8 cellular contexts compared by ENCODE assay signal in genomic region chr1:150268706-150269403, GRCh38. TPM values are rescaled to one million over a fixed set of nuclear protein-coding genes. Genes with fewer than 3 reads are reported as not detected.
DNase-seq lines count a peak whose midpoint lies in the region; ATAC-seq and TF ChIP-seq lines count a peak whose summit lies in the region.

Gene APH1A, minus strand, starts transcription at chr1:150269016. Its CDS starts 206 bp downstream, at chr1:150268810.

- ATAC-seq in HG02763 (IDR thresholded peaks at IDR 0.05; ENCODE audit: unreplicated experiment) = peak; percentile 88
- peak; percentile 97 for ATAC-seq in activated naive CD8-positive, alpha-beta T cell treated with anti-CD3 and anti-CD28 coated beads, Interleukin-2, amount 10 ng/mL, durations not matched to agents 7 days and 5 days (ENCODE audit: low read depth)

- H3K4me3 ChIP-seq in GM12875 (ENCODE audit: low read depth, low read length) (peak within 1 kb of the TSS; percentile 96), ovary (peak within 1 kb of the TSS; percentile 91), thymus (ENCODE audit: low read length) (peak within 1 kb of the TSS; percentile 94)

- TF ChIP-seq CTCF in GM12875 (IDR thresholded peaks at IDR 0.05; ENCODE audit: borderline replicate concordance, insufficient read depth, low read depth, low read length) = no peak
- TF ChIP-seq CTCF in ovary (IDR thresholded peaks at IDR 0.05) = no peak

- peaks cover 25% of the 10 kb centered on the region for H3K36me3 Mint-ChIP-seq in activated naive CD8-positive, alpha-beta T cell treated with anti-CD3 and anti-CD28 coated beads, Interleukin-2, amount 10 ng/mL, durations not matched to agents 7 days and 5 days

- POLR2A ChIA-PET in activated naive CD8-positive, alpha-beta T cell treated with anti-CD3 and anti-CD28 coated beads, Interleukin-2, amount 10 ng/mL, durations not matched to agents 7 days and 5 days (lab: Charles Lee) = interaction anchor here (0.6 to 1.8 kb wide), 14 partner anchors 8 to 607 kb away, joined by 3 to 12 read pairs (median 4); partner anchors contain the start of genes ARNT, CA14, MCL1 and RPRD2

- intact Hi-C loops in head of caudate nucleus (cut with DNase I) = no loop called here
- intact Hi-C loops in ovary (cut with DNase I) = loop anchor here in 1 of 4 donors (2.0 kb wide), 1 partner anchor 14 kb away; the partner anchor contains the start of gene CIART

- TF ChIP-seq POLR2A in ovary (IDR thresholded peaks at IDR 0.05) = no peak

- peaks cover 8% of the 10 kb centered on the region for H3K4me1 ChIP-seq in ovary (ENCODE audit: insufficient read depth)
- peaks cover 8% of the 10 kb centered on the region for H3K4me1 ChIP-seq in thymus (ENCODE audit: control insufficient read depth, insufficient read depth, low read length)

- peak within 1 kb of the TSS; percentile 99 for H3K27ac Mint-ChIP-seq in activated naive CD8-positive, alpha-beta T cell treated with anti-CD3 and anti-CD28 coated beads, Interleukin-2, amount 10 ng/mL, durations not matched to agents 7 days and 5 days

- H3K36me3 ChIP-seq in ovary (no peaks in the 10 kb centered on the region), thymus (ENCODE audit: control insufficient read depth, insufficient read depth) (peaks cover 30% of the 10 kb centered on the region)

- H3K27me3 ChIP-seq in ovary = no peaks in the 10 kb centered on the region
- H3K27me3 ChIP-seq in thymus (ENCODE audit: control insufficient read depth, insufficient read depth) = no peaks in the 10 kb centered on the region

- 0 to 1% (median 0%) methylated on average over 49 of the region's 49 CpGs for WGBS in ovary, 3 donors
- WGBS in thymus = under 1% methylated on average over 49 of the region's 49 CpGs

- no peaks in the 10 kb centered on the region for H3K9me3 Mint-ChIP-seq in activated naive CD8-positive, alpha-beta T cell treated with anti-CD3 and anti-CD28 coated beads, Interleukin-2, amount 10 ng/mL, durations not matched to agents 7 days and 5 days

- peaks cover 2% of the 10 kb centered on the region for H3K27me3 Mint-ChIP-seq in activated naive CD8-positive, alpha-beta T cell treated with anti-CD3 and anti-CD28 coated beads, Interleukin-2, amount 10 ng/mL, durations not matched to agents 7 days and 5 days

- H3K27ac ChIP-seq in ovary = peak within 1 kb of the TSS; percentile 58 to 74
- peak within 1 kb of the TSS; percentile 86 for H3K27ac ChIP-seq in thymus (ENCODE audit: low read depth)

- peaks cover 26% of the 10 kb centered on the region for H3K4me1 Mint-ChIP-seq in activated naive CD8-positive, alpha-beta T cell treated with anti-CD3 and anti-CD28 coated beads, Interleukin-2, amount 10 ng/mL, durations not matched to agents 7 days and 5 days

- TF ChIP-seq EP300 in ovary (IDR thresholded peaks at IDR 0.05) = no peak

- H3K4me3 Mint-ChIP-seq in activated naive CD8-positive, alpha-beta T cell treated with anti-CD3 and anti-CD28 coated beads, Interleukin-2, amount 10 ng/mL, durations not matched to agents 7 days and 5 days = peak within 1 kb of the TSS; percentile 95

- DNase-seq in NCI-H1417 treated with DMSO at 0.1 percent for 48 hours (lab: John Stamatoyannopoulos, UW) (peak; percentile 56), SW 1271 (lab: John Stamatoyannopoulos, UW) (peak; percentile 74 to 89), head of caudate nucleus (peak; percentile 91 to 99 (median 98)), ovary (peak; percentile 94 to 95 (median 94))
- peak; percentile 90 for DNase-seq in activated naive CD8-positive, alpha-beta T cell treated with anti-CD3 and anti-CD28 coated beads, Interleukin-2, amount 10 ng/mL, durations not matched to agents 7 days and 5 days

- H3K9me3 ChIP-seq in ovary (no peaks in the 10 kb centered on the region), thymus (ENCODE audit: control insufficient read depth) (no peaks in the 10 kb centered on the region)

RNA-seq across cellular contexts. Expression of gene APH1A, which starts in this region (rescaled TPM):
- total RNA-seq in activated naive CD8-positive, alpha-beta T cell treated with anti-CD3 and anti-CD28 coated beads, Interleukin-2, amount 10 ng/mL, durations not matched to agents 7 days and 5 days = 100 to 1,000 TPM; 127 to 128 TPM
- 100 to 1,000 TPM in 6 of 7 donors, 10 to 100 TPM in 1; 80.0 to 129 (median 116) TPM for total RNA-seq in ovary
- polyA plus RNA-seq in ovary (100 to 1,000 TPM; 103 to 151 TPM), thymus (102 TPM)

Comparison
In these comparisons a context has a peak if more than half of its experiments do, and no peak if none do; other contexts are left out.
1. Peak in every context shown above with its lines: DNase-seq, ATAC-seq, H3K4me3 ChIP-seq and H3K27ac ChIP-seq.